ENCODE assay signal across 6 cellular contexts in genomic region chr1:108426877-108427276, GRCh38. TPM values are rescaled to one million over a fixed set of nuclear protein-coding genes. Genes with fewer than 3 reads are reported as not detected.
"Had no signal": no experiment of that assay in that cellular context is flagged by ENCODE, and none has a peak within 500 bp of the region (broad histone marks: within the 10 kb centered on the region; RNA-seq: fewer than 3 reads in every experiment).

No MANE protein-coding gene starts in this region.

RNA-seq across cellular contexts. Expression of gene NBPF6, which starts 23.3 kb away (rescaled TPM):
- total RNA-seq: OCI-LY7, Right ventricle myocardium inferior, Right ventricle myocardium superior, SJSA1, SK-MEL-5 had no signal
- polyA plus RNA-seq: SK-N-SH had no signal
